Comparison of ENCODE assay signal across 1 cellular context in the genomic region with DNA sequence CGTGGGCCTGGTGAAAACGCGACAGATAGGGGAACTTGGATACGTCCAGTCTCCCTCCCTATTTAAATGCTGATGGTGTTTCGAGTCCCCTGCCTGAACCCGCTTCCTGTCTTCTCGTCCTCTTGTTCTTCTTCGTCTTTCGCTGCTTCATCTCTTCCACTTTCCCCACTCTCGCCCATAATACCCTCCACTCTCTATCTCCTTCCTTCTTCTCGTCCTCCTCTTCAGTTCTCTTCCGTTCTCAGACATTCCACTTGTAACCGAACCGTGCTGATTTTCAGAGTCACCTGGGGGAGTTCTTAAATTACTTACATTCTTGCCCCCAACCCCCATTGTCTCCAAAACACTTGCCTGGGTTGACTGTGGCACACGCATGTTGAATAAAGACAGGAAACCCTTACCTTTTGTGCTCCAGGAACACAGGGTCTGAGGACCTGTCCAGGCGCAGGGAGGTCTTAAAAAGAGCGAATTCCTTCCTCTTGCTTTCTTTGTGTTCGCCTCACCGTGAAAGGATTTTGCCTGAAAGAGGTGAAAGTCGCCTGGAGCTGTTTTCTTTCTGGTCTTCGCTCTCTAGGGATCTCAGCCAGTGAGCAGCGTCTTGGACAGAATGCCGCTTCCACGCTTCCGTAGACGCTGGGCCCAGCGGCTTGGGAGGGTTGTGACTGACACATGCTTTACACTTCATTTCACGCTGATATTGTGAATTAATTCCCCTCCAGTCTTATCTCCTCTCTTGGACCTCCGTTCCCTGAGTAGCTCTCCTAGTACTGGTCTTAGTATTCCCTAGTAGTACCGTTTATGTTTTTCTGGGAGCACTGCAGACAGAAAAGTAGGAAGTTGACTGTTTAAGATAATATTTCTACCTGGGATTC.
A peak's percentile ranks its signal among the peaks of the same experiment; 100 is the strongest.
TF ChIP-seq lines count a peak whose summit lies in the region.

No MANE protein-coding gene starts in this region.

TF ChIP-seq in K562, 482 proteins besides CTCF, POLR2A, EP300 and RAD21 (continued from another document and continues in another):
- TF ChIP-seq, protein P1, sequence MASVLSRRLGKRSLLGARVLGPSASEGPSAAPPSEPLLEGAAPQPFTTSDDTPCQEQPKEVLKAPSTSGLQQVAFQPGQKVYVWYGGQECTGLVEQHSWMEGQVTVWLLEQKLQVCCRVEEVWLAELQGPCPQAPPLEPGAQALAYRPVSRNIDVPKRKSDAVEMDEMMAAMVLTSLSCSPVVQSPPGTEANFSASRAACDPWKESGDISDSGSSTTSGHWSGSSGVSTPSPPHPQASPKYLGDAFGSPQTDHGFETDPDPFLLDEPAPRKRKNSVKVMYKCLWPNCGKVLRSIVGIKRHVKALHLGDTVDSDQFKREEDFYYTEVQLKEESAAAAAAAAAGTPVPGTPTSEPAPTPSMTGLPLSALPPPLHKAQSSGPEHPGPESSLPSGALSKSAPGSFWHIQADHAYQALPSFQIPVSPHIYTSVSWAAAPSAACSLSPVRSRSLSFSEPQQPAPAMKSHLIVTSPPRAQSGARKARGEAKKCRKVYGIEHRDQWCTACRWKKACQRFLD (CRISPR knock-in tag; IDR thresholded peaks at IDR 0.05), result no peak; the same call in 1 of the 2 replicates
- TF ChIP-seq, protein P2, sequence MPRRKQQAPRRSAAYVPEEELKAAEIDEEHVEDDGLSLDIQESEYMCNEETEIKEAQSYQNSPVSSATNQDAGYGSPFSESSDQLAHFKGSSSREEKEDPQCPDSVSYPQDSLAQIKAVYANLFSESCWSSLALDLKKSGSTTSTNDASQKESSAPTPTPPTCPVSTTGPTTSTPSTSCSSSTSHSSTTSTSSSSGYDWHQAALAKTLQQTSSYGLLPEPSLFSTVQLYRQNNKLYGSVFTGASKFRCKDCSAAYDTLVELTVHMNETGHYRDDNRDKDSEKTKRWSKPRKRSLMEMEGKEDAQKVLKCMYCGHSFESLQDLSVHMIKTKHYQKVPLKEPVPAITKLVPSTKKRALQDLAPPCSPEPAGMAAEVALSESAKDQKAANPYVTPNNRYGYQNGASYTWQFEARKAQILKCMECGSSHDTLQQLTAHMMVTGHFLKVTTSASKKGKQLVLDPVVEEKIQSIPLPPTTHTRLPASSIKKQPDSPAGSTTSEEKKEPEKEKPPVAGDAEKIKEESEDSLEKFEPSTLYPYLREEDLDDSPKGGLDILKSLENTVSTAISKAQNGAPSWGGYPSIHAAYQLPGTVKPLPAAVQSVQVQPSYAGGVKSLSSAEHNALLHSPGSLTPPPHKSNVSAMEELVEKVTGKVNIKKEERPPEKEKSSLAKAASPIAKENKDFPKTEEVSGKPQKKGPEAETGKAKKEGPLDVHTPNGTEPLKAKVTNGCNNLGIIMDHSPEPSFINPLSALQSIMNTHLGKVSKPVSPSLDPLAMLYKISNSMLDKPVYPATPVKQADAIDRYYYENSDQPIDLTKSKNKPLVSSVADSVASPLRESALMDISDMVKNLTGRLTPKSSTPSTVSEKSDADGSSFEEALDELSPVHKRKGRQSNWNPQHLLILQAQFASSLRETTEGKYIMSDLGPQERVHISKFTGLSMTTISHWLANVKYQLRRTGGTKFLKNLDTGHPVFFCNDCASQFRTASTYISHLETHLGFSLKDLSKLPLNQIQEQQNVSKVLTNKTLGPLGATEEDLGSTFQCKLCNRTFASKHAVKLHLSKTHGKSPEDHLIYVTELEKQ (CRISPR knock-in tag; IDR thresholded peaks at IDR 0.05), result no peak
- TF ChIP-seq PURB (CRISPR knock-in tag; IDR thresholded peaks at IDR 0.05; ENCODE audit: low read depth) (no peak), CCAR2 (IDR thresholded peaks at IDR 0.05; ENCODE audit: low read depth, low read length) (no peak), SNRNP70 (optimal IDR thresholded peaks at IDR 0.05; ENCODE audit: low read depth, low read length) (no peak), U2AF2 (optimal IDR thresholded peaks at IDR 0.05; ENCODE audit: low read depth, low read length) (no peak), ZNF766 (CRISPR knock-in tag; conservative IDR thresholded peaks at IDR 0.05) (no peak), NFIC (IDR thresholded peaks at IDR 0.05) (no peak; the same call in 1 of the 2 replicates), SOX6 (IDR thresholded peaks at IDR 0.05) (no peak), BRF1 (IDR thresholded peaks at IDR 0.05; ENCODE audit: borderline replicate concordance, extremely low read depth, insufficient read length) (no peak), ZBTB17 (CRISPR knock-in tag; IDR thresholded peaks at IDR 0.05) (no peak), TEAD2 (tag; IDR thresholded peaks at IDR 0.05) (no peak), CEBPG (CRISPR knock-in tag; IDR thresholded peaks at IDR 0.05) (peak; percentile 32; the same call in 1 of the 2 replicates), CEBPG (tag; conservative IDR thresholded peaks at IDR 0.05 in 1 of 2, IDR thresholded peaks at IDR 0.05 in 1 of 2) (no peak)
- TF ChIP-seq, protein P3, sequence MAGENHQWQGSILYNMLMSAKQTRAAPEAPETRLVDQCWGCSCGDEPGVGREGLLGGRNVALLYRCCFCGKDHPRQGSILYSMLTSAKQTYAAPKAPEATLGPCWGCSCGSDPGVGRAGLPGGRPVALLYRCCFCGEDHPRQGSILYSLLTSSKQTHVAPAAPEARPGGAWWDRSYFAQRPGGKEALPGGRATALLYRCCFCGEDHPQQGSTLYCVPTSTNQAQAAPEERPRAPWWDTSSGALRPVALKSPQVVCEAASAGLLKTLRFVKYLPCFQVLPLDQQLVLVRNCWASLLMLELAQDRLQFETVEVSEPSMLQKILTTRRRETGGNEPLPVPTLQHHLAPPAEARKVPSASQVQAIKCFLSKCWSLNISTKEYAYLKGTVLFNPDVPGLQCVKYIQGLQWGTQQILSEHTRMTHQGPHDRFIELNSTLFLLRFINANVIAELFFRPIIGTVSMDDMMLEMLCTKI (IDR thresholded peaks at IDR 0.05; ENCODE audit: partially characterized antibody), result no peak
- TF ChIP-seq, protein P4, sequence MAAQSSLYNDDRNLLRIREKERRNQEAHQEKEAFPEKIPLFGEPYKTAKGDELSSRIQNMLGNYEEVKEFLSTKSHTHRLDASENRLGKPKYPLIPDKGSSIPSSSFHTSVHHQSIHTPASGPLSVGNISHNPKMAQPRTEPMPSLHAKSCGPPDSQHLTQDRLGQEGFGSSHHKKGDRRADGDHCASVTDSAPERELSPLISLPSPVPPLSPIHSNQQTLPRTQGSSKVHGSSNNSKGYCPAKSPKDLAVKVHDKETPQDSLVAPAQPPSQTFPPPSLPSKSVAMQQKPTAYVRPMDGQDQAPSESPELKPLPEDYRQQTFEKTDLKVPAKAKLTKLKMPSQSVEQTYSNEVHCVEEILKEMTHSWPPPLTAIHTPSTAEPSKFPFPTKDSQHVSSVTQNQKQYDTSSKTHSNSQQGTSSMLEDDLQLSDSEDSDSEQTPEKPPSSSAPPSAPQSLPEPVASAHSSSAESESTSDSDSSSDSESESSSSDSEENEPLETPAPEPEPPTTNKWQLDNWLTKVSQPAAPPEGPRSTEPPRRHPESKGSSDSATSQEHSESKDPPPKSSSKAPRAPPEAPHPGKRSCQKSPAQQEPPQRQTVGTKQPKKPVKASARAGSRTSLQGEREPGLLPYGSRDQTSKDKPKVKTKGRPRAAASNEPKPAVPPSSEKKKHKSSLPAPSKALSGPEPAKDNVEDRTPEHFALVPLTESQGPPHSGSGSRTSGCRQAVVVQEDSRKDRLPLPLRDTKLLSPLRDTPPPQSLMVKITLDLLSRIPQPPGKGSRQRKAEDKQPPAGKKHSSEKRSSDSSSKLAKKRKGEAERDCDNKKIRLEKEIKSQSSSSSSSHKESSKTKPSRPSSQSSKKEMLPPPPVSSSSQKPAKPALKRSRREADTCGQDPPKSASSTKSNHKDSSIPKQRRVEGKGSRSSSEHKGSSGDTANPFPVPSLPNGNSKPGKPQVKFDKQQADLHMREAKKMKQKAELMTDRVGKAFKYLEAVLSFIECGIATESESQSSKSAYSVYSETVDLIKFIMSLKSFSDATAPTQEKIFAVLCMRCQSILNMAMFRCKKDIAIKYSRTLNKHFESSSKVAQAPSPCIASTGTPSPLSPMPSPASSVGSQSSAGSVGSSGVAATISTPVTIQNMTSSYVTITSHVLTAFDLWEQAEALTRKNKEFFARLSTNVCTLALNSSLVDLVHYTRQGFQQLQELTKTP (IDR thresholded peaks at IDR 0.05; ENCODE audit: low read depth in 1 of 2, partially characterized antibody in 2 of 2), result no peak
- TF ChIP-seq, protein P5, sequence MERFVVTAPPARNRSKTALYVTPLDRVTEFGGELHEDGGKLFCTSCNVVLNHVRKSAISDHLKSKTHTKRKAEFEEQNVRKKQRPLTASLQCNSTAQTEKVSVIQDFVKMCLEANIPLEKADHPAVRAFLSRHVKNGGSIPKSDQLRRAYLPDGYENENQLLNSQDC (CRISPR knock-in tag; IDR thresholded peaks at IDR 0.05), result no peak
- TF ChIP-seq, protein P6, sequence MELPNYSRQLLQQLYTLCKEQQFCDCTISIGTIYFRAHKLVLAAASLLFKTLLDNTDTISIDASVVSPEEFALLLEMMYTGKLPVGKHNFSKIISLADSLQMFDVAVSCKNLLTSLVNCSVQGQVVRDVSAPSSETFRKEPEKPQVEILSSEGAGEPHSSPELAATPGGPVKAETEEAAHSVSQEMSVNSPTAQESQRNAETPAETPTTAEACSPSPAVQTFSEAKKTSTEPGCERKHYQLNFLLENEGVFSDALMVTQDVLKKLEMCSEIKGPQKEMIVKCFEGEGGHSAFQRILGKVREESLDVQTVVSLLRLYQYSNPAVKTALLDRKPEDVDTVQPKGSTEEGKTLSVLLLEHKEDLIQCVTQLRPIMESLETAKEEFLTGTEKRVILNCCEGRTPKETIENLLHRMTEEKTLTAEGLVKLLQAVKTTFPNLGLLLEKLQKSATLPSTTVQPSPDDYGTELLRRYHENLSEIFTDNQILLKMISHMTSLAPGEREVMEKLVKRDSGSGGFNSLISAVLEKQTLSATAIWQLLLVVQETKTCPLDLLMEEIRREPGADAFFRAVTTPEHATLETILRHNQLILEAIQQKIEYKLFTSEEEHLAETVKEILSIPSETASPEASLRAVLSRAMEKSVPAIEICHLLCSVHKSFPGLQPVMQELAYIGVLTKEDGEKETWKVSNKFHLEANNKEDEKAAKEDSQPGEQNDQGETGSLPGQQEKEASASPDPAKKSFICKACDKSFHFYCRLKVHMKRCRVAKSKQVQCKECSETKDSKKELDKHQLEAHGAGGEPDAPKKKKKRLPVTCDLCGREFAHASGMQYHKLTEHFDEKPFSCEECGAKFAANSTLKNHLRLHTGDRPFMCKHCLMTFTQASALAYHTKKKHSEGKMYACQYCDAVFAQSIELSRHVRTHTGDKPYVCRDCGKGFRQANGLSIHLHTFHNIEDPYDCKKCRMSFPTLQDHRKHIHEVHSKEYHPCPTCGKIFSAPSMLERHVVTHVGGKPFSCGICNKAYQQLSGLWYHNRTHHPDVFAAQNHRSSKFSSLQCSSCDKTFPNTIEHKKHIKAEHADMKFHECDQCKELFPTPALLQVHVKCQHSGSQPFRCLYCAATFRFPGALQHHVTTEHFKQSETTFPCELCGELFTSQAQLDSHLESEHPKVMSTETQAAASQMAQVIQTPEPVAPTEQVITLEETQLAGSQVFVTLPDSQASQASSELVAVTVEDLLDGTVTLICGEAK (IDR thresholded peaks at IDR 0.05), result peak; percentile 43
- TF ChIP-seq, protein P6 (CRISPR knock-in tag; IDR thresholded peaks at IDR 0.05), result peak; percentile 43; the same call in 1 of the 2 replicates
- TF ChIP-seq, protein P7, sequence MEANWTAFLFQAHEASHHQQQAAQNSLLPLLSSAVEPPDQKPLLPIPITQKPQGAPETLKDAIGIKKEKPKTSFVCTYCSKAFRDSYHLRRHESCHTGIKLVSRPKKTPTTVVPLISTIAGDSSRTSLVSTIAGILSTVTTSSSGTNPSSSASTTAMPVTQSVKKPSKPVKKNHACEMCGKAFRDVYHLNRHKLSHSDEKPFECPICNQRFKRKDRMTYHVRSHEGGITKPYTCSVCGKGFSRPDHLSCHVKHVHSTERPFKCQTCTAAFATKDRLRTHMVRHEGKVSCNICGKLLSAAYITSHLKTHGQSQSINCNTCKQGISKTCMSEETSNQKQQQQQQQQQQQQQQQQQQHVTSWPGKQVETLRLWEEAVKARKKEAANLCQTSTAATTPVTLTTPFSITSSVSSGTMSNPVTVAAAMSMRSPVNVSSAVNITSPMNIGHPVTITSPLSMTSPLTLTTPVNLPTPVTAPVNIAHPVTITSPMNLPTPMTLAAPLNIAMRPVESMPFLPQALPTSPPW (CRISPR knock-in tag; IDR thresholded peaks at IDR 0.05), result no peak
- TF ChIP-seq, protein P8, sequence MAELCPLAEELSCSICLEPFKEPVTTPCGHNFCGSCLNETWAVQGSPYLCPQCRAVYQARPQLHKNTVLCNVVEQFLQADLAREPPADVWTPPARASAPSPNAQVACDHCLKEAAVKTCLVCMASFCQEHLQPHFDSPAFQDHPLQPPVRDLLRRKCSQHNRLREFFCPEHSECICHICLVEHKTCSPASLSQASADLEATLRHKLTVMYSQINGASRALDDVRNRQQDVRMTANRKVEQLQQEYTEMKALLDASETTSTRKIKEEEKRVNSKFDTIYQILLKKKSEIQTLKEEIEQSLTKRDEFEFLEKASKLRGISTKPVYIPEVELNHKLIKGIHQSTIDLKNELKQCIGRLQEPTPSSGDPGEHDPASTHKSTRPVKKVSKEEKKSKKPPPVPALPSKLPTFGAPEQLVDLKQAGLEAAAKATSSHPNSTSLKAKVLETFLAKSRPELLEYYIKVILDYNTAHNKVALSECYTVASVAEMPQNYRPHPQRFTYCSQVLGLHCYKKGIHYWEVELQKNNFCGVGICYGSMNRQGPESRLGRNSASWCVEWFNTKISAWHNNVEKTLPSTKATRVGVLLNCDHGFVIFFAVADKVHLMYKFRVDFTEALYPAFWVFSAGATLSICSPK (IDR thresholded peaks at IDR 0.05; ENCODE audit: borderline replicate concordance), result no peak
